ENCODE assay signal across 2 cellular contexts in the genomic region with DNA sequence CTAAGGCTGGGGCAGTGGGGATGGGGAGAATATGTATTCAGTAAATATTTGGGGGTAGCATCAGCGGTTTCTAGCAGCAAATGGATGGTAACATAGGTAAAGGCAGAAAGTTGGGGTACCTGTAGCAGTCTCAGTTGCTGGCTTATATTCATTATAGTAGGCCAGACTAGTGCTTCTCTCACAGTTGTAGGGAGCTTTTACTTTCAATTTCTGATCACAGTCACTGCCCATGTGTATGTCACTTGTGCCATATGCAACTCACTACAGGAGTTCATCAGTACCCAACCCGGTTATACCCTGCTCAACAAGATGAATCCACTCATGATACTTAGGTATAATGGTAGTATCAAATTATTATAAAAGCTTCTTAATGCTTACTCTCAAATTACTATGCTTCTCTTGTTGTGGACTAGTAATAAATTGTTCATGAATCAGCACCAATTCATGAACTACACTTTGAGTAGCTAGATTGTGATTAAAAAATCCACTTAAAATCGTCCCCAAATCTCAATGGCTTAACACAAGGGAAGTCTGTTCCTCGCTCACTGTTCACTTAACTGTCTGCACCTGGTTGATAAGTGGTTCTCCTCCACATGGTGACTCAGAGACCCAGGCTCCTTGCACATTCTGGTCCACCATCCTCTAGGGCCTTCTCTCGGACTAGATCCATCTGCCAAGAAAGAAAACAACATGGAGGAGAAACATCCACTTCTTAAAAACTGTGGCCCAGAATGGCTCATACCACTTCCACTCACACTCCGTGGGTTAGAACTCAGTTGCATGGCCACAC.
TF ChIP-seq lines count a peak whose summit lies in the region.

No MANE protein-coding gene starts in this region.

TF ChIP-seq in GM23338, 12 proteins besides CTCF, POLR2A, EP300 and RAD21 (continued from another document):
- TF ChIP-seq EZH2phosphoT487 (IDR thresholded peaks at IDR 0.05; ENCODE audit: unreplicated experiment): no peak
- TF ChIP-seq JUNB (IDR thresholded peaks at IDR 0.05; ENCODE audit: unreplicated experiment): no peak
- no peak for TF ChIP-seq CREB1 (CRISPR knock-in tag; IDR thresholded peaks at IDR 0.05; ENCODE audit: low read depth)
- no peak for TF ChIP-seq STAT1 (IDR thresholded peaks at IDR 0.05; ENCODE audit: unreplicated experiment)
- TF ChIP-seq, protein P1, sequence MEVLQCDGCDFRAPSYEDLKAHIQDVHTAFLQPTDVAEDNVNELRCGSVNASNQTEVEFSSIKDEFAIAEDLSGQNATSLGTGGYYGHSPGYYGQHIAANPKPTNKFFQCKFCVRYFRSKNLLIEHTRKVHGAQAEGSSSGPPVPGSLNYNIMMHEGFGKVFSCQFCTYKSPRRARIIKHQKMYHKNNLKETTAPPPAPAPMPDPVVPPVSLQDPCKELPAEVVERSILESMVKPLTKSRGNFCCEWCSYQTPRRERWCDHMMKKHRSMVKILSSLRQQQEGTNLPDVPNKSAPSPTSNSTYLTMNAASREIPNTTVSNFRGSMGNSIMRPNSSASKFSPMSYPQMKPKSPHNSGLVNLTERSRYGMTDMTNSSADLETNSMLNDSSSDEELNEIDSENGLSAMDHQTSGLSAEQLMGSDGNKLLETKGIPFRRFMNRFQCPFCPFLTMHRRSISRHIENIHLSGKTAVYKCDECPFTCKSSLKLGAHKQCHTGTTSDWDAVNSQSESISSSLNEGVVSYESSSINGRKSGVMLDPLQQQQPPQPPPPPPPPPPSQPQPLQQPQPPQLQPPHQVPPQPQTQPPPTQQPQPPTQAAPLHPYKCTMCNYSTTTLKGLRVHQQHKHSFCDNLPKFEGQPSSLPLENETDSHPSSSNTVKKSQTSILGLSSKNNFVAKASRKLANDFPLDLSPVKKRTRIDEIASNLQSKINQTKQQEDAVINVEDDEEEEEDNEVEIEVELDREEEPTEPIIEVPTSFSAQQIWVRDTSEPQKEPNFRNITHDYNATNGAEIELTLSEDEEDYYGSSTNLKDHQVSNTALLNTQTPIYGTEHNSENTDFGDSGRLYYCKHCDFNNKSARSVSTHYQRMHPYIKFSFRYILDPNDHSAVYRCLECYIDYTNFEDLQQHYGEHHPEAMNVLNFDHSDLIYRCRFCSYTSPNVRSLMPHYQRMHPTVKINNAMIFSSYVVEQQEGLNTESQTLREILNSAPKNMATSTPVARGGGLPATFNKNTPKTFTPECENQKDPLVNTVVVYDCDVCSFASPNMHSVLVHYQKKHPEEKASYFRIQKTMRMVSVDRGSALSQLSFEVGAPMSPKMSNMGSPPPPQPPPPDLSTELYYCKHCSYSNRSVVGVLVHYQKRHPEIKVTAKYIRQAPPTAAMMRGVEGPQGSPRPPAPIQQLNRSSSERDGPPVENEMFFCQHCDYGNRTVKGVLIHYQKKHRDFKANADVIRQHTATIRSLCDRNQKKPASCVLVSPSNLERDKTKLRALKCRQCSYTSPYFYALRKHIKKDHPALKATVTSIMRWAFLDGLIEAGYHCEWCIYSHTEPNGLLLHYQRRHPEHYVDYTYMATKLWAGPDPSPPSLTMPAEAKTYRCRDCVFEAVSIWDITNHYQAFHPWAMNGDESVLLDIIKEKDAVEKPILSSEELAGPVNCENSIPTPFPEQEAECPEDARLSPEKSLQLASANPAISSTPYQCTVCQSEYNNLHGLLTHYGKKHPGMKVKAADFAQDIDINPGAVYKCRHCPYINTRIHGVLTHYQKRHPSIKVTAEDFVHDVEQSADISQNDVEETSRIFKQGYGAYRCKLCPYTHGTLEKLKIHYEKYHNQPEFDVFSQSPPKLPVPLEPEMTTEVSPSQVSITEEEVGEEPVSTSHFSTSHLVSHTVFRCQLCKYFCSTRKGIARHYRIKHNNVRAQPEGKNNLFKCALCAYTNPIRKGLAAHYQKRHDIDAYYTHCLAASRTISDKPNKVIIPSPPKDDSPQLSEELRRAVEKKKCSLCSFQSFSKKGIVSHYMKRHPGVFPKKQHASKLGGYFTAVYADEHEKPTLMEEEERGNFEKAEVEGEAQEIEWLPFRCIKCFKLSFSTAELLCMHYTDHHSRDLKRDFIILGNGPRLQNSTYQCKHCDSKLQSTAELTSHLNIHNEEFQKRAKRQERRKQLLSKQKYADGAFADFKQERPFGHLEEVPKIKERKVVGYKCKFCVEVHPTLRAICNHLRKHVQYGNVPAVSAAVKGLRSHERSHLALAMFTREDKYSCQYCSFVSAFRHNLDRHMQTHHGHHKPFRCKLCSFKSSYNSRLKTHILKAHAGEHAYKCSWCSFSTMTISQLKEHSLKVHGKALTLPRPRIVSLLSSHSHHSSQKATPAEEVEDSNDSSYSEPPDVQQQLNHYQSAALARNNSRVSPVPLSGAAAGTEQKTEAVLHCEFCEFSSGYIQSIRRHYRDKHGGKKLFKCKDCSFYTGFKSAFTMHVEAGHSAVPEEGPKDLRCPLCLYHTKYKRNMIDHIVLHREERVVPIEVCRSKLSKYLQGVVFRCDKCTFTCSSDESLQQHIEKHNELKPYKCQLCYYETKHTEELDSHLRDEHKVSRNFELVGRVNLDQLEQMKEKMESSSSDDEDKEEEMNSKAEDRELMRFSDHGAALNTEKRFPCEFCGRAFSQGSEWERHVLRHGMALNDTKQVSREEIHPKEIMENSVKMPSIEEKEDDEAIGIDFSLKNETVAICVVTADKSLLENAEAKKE (CRISPR knock-in tag; IDR thresholded peaks at IDR 0.05): no peak
- TF ChIP-seq, protein P2, sequence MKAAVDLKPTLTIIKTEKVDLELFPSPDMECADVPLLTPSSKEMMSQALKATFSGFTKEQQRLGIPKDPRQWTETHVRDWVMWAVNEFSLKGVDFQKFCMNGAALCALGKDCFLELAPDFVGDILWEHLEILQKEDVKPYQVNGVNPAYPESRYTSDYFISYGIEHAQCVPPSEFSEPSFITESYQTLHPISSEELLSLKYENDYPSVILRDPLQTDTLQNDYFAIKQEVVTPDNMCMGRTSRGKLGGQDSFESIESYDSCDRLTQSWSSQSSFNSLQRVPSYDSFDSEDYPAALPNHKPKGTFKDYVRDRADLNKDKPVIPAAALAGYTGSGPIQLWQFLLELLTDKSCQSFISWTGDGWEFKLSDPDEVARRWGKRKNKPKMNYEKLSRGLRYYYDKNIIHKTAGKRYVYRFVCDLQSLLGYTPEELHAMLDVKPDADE (IDR thresholded peaks at IDR 0.05): no peak

TF ChIP-seq in WTC11, 78 proteins besides CTCF, POLR2A, EP300 and RAD21 (continued from another document):
- TF ChIP-seq, protein P3, sequence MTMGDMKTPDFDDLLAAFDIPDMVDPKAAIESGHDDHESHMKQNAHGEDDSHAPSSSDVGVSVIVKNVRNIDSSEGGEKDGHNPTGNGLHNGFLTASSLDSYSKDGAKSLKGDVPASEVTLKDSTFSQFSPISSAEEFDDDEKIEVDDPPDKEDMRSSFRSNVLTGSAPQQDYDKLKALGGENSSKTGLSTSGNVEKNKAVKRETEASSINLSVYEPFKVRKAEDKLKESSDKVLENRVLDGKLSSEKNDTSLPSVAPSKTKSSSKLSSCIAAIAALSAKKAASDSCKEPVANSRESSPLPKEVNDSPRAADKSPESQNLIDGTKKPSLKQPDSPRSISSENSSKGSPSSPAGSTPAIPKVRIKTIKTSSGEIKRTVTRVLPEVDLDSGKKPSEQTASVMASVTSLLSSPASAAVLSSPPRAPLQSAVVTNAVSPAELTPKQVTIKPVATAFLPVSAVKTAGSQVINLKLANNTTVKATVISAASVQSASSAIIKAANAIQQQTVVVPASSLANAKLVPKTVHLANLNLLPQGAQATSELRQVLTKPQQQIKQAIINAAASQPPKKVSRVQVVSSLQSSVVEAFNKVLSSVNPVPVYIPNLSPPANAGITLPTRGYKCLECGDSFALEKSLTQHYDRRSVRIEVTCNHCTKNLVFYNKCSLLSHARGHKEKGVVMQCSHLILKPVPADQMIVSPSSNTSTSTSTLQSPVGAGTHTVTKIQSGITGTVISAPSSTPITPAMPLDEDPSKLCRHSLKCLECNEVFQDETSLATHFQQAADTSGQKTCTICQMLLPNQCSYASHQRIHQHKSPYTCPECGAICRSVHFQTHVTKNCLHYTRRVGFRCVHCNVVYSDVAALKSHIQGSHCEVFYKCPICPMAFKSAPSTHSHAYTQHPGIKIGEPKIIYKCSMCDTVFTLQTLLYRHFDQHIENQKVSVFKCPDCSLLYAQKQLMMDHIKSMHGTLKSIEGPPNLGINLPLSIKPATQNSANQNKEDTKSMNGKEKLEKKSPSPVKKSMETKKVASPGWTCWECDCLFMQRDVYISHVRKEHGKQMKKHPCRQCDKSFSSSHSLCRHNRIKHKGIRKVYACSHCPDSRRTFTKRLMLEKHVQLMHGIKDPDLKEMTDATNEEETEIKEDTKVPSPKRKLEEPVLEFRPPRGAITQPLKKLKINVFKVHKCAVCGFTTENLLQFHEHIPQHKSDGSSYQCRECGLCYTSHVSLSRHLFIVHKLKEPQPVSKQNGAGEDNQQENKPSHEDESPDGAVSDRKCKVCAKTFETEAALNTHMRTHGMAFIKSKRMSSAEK (CRISPR knock-in tag; IDR thresholded peaks at IDR 0.05; ENCODE audit: borderline replicate concordance): no peak
- TF ChIP-seq SP1 (CRISPR knock-in tag; conservative IDR thresholded peaks at IDR 0.05): no peak
- TF ChIP-seq, protein P4, sequence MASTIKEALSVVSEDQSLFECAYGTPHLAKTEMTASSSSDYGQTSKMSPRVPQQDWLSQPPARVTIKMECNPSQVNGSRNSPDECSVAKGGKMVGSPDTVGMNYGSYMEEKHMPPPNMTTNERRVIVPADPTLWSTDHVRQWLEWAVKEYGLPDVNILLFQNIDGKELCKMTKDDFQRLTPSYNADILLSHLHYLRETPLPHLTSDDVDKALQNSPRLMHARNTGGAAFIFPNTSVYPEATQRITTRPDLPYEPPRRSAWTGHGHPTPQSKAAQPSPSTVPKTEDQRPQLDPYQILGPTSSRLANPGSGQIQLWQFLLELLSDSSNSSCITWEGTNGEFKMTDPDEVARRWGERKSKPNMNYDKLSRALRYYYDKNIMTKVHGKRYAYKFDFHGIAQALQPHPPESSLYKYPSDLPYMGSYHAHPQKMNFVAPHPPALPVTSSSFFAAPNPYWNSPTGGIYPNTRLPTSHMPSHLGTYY (CRISPR knock-in tag; IDR thresholded peaks at IDR 0.05): no peak
- no peak for TF ChIP-seq GABPB1 (CRISPR knock-in tag; IDR thresholded peaks at IDR 0.05)
- no peak for TF ChIP-seq GTF2I (CRISPR knock-in tag; conservative IDR thresholded peaks at IDR 0.05)
- TF ChIP-seq, protein P5, sequence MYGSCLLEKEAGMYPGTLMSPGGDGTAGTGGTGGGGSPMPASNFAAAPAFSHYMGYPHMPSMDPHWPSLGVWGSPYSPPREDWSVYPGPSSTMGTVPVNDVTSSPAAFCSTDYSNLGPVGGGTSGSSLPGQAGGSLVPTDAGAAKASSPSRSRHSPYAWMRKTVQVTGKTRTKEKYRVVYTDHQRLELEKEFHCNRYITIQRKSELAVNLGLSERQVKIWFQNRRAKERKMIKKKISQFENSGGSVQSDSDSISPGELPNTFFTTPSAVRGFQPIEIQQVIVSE (CRISPR knock-in tag; IDR thresholded peaks at IDR 0.05; ENCODE audit: borderline replicate concordance): no peak
- TF ChIP-seq, protein P6, sequence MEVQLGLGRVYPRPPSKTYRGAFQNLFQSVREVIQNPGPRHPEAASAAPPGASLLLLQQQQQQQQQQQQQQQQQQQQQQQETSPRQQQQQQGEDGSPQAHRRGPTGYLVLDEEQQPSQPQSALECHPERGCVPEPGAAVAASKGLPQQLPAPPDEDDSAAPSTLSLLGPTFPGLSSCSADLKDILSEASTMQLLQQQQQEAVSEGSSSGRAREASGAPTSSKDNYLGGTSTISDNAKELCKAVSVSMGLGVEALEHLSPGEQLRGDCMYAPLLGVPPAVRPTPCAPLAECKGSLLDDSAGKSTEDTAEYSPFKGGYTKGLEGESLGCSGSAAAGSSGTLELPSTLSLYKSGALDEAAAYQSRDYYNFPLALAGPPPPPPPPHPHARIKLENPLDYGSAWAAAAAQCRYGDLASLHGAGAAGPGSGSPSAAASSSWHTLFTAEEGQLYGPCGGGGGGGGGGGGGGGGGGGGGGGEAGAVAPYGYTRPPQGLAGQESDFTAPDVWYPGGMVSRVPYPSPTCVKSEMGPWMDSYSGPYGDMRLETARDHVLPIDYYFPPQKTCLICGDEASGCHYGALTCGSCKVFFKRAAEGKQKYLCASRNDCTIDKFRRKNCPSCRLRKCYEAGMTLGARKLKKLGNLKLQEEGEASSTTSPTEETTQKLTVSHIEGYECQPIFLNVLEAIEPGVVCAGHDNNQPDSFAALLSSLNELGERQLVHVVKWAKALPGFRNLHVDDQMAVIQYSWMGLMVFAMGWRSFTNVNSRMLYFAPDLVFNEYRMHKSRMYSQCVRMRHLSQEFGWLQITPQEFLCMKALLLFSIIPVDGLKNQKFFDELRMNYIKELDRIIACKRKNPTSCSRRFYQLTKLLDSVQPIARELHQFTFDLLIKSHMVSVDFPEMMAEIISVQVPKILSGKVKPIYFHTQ (CRISPR knock-in tag; IDR thresholded peaks at IDR 0.05): no peak
- no peak for TF ChIP-seq ZNF263 (CRISPR knock-in tag; IDR thresholded peaks at IDR 0.05; ENCODE audit: low read depth)
- TF ChIP-seq KAT7 (CRISPR knock-in tag; IDR thresholded peaks at IDR 0.05; ENCODE audit: borderline replicate concordance): no peak
- no peak for TF ChIP-seq ZNF232 (CRISPR knock-in tag; IDR thresholded peaks at IDR 0.05)
- TF ChIP-seq SOX15 (CRISPR knock-in tag; IDR thresholded peaks at IDR 0.05): no peak
